Comparison of ENCODE assay signal across 29 cellular contexts in the genomic region with DNA sequence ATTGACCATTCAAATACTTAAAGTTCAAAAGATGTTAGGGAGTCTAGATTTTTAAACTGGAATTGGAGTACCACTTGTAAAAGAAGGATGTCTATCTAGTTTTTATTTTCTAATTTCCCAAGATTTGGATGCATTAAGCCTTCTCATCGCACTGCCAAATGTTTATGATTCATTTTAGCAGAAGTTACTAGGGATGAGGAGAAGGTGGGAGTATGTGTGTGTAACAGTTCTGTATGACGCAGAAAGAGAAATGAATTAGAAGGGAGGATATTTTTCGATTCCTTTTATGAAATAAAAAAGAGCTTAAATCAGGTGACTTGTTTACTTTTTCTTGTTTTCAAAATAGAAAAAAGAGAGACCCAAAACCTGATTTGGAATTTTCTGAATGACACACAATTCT.
"Had no signal": no experiment of that assay in that cellular context is flagged by ENCODE, and none has a peak within 500 bp of the region (broad histone marks: within the 10 kb centered on the region; RNA-seq: fewer than 3 reads in every experiment).

No MANE protein-coding gene starts in this region.

- H3K9me3 ChIP-seq: colonic mucosa, esophagus muscularis mucosa, left ventricle myocardium inferior, lower lobe of right lung, mucosa of descending colon, prostate gland, right atrium auricular region, sigmoid colon, stomach, testis, tibial artery had no signal

- H3K27ac ChIP-seq: colonic mucosa, esophagus muscularis mucosa, left ventricle myocardium inferior, lower lobe of right lung, prostate gland, right atrium auricular region, sigmoid colon, stomach, testis, tibial artery had no signal

- H3K4me1 ChIP-seq: colonic mucosa, esophagus muscularis mucosa, lower lobe of right lung, prostate gland, right atrium auricular region, sigmoid colon, stomach, testis, tibial artery had no signal

- H3K9me3 Mint-ChIP-seq: dendritic cell treated with granulocyte-macrophage colony-stimulating factor and Interleukin-4, amounts not matched to agents 40 ng/mL and 50 ng/mL, for 4 days; immature natural killer cell; naive B cell; natural killer cell treated with Interleukin-12 subunit alpha and Interleukin-12 subunit beta and Interleukin-15 and Interleukin-18, amount 100 ng/mL, for 72 hours; stimulated activated effector memory CD8-positive, alpha-beta T cell treated with anti-CD3 and anti-CD28 coated beads, Interleukin-12 subunit alpha, Interleukin-12 subunit beta, amount 100 ng/mL, for 72 hours; type B pancreatic cell had no signal

- H3K27ac Mint-ChIP-seq: dendritic cell treated with granulocyte-macrophage colony-stimulating factor and Interleukin-4, amounts not matched to agents 40 ng/mL and 50 ng/mL, for 4 days; immature natural killer cell; natural killer cell treated with Interleukin-12 subunit alpha and Interleukin-12 subunit beta and Interleukin-15 and Interleukin-18, amount 100 ng/mL, for 72 hours; stimulated activated effector memory CD8-positive, alpha-beta T cell treated with anti-CD3 and anti-CD28 coated beads, Interleukin-12 subunit alpha, Interleukin-12 subunit beta, amount 100 ng/mL, for 72 hours; type B pancreatic cell had no signal

- H3K4me1 Mint-ChIP-seq: immature natural killer cell; naive B cell; neural crest cell; stimulated activated effector memory CD8-positive, alpha-beta T cell treated with anti-CD3 and anti-CD28 coated beads, Interleukin-12 subunit alpha, Interleukin-12 subunit beta, amount 100 ng/mL, for 72 hours had no signal

- ATAC-seq: left colon; lower lobe of right lung; mucosa of descending colon; natural killer cell treated with Interleukin-12 subunit alpha and Interleukin-12 subunit beta and Interleukin-15 and Interleukin-18, amount 100 ng/mL, for 72 hours; stimulated activated effector memory CD8-positive, alpha-beta T cell treated with anti-CD3 and anti-CD28 coated beads, Interleukin-12 subunit alpha, Interleukin-12 subunit beta, amount 100 ng/mL, for 72 hours had no signal

- DNase-seq: central memory CD4-positive, alpha-beta T cell; colonic mucosa; effector CD8-positive, alpha-beta T cell; foreskin melanocyte; hypothalamus; immature natural killer cell; islet precursor cell; kidney glomerular epithelial cell; left colon; left ventricle myocardium inferior; lower lobe of right lung; mucosa of descending colon; naive B cell; sigmoid colon; stimulated activated CD4-positive, alpha-beta T cell treated with anti-CD3 and anti-CD28 coated beads, Interleukin-2, amount 100 ng/mL, for 24 hours; stimulated activated CD4-positive, alpha-beta T cell treated with anti-CD3 and anti-CD28 coated beads, Interleukin-4, amount 100 ng/mL, for 24 hours; stimulated activated naive CD4-positive, alpha-beta T cell treated with Interleukin-2 at 50 U/mL for 16 hours; stomach; testis; tibial artery had no signal

- H3K36me3 Mint-ChIP-seq: naive B cell; natural killer cell treated with Interleukin-12 subunit alpha and Interleukin-12 subunit beta and Interleukin-15 and Interleukin-18, amount 100 ng/mL, for 72 hours; type B pancreatic cell had no signal

- H3K4me3 Mint-ChIP-seq: dendritic cell treated with granulocyte-macrophage colony-stimulating factor and Interleukin-4, amounts not matched to agents 40 ng/mL and 50 ng/mL, for 4 days; immature natural killer cell; naive B cell; natural killer cell treated with Interleukin-12 subunit alpha and Interleukin-12 subunit beta and Interleukin-15 and Interleukin-18, amount 100 ng/mL, for 72 hours; neural crest cell; stimulated activated effector memory CD8-positive, alpha-beta T cell treated with anti-CD3 and anti-CD28 coated beads, Interleukin-12 subunit alpha, Interleukin-12 subunit beta, amount 100 ng/mL, for 72 hours; type B pancreatic cell had no signal

- H3K27me3 ChIP-seq: colonic mucosa, esophagus muscularis mucosa, right atrium auricular region, sigmoid colon, stomach, testis, tibial artery had no signal

- H3K36me3 ChIP-seq: colonic mucosa, esophagus muscularis mucosa, left ventricle myocardium inferior, lower lobe of right lung, prostate gland, right atrium auricular region, sigmoid colon, stomach, tibial artery had no signal

- H3K27me3 Mint-ChIP-seq: dendritic cell treated with granulocyte-macrophage colony-stimulating factor and Interleukin-4, amounts not matched to agents 40 ng/mL and 50 ng/mL, for 4 days; type B pancreatic cell had no signal

- FAIRE-seq: endothelial cell of umbilical vein had no signal

- H3K4me3 ChIP-seq: colonic mucosa, esophagus muscularis mucosa, left ventricle myocardium inferior, lower lobe of right lung, mucosa of descending colon, prostate gland, right atrium auricular region, sigmoid colon, stomach, testis, tibial artery had no signal
